ENCODE assay signal across 18 cellular contexts in genomic region chr2:156841321-156841720, GRCh38.
A peak's percentile ranks its signal among the peaks of the same experiment; 100 is the strongest.
DNase-seq lines count a peak whose midpoint lies in the region; ATAC-seq, FAIRE-seq and TF ChIP-seq lines count a peak whose summit lies in the region.
"Had no signal": no experiment of that assay in that cellular context is flagged by ENCODE, and none has a peak within 500 bp of the region (broad histone marks: within the 10 kb centered on the region; RNA-seq: fewer than 3 reads in every experiment).

No MANE protein-coding gene starts in this region.

- no peaks in the 10 kb centered on the region for H3K36me3 ChIP-seq in K562 (ENCODE audit: control insufficient read depth, insufficient read depth, low read length)
- H3K36me3 ChIP-seq: esophagus muscularis mucosa, gastrocnemius medialis, upper lobe of left lung had no signal

- CTCF ChIA-PET in K562 (lab: Yijun Ruan, JAX; ENCODE audit: low intra/inter-chr PET ratio): no interaction called here

- WGBS in K562 (ENCODE audit: insufficient coverage, low coverage, missing lambda C conversion rate): 6% methylated on average over 3 of the region's 3 CpGs

- BruUV-seq in K562 (replicated peaks; lab: Mats Ljungman, UMichigan): no TSS peak

- no peaks in the 10 kb centered on the region for H3K9me1 ChIP-seq in K562 (ENCODE audit: control insufficient read depth, insufficient read depth, low read length)

- intact Hi-C loops in K562 (cut with micrococcal nuclease) (no loop called here), Right ventricle myocardium superior (cut with DNase I) (no loop called here)

- DNase-seq in DMS53 (lab: John Stamatoyannopoulos, UW) (peak; percentile 20), DMS53 treated with DMSO at 0.1 percent for 48 hours (lab: John Stamatoyannopoulos, UW; ENCODE audit: unreplicated experiment) (no peak), K562 (ENCODE audit: extremely low read depth in 1 of 4, low spot score in 3 of 4) (no peak), Right ventricle myocardium superior (no peak), hippocampal formation (lab: John Stamatoyannopoulos, UW) (no peak), kidney glomerular epithelial cell (lab: John Stamatoyannopoulos, UW) (no peak)
- DNase-seq: activated CD8-positive, alpha-beta memory T cell treated with anti-CD3 and anti-CD28 coated beads for 24 hours; activated naive CD8-positive, alpha-beta T cell treated with anti-CD3 and anti-CD28 coated beads, Interleukin-2, amount 10 ng/mL, durations not matched to agents 7 days and 5 days; effector memory CD4-positive, alpha-beta T cell; gastrocnemius medialis; NCI-H2107; NCI-H510A; upper lobe of left lung had no signal

- H3K79me2 ChIP-seq in K562 (ENCODE audit: control insufficient read depth, insufficient read depth, low read length): no peaks in the 10 kb centered on the region

- POLR2A ChIA-PET in K562 (lab: Yijun Ruan, JAX): no interaction called here

- no peaks in the 10 kb centered on the region for H3K27me3 ChIP-seq in K562 (ENCODE audit: control insufficient read depth in 2 of 2, insufficient read depth in 2 of 2, low read length in 2 of 2)
- H3K27me3 ChIP-seq: esophagus muscularis mucosa, gastrocnemius medialis, upper lobe of left lung had no signal

- in situ Hi-C loops in K562 (cut with MboI): no loop called here

- no peak for TF ChIP-seq CTCF in K562 (IDR thresholded peaks at IDR 0.05 in 2 of 3, conservative IDR thresholded peaks at IDR 0.05 in 1 of 3; ENCODE audit: insufficient read depth in 2 of 3, low read depth in 1 of 3, low read length in 3 of 3)

- peak; percentile 74 for ATAC-seq in GM21723 (IDR thresholded peaks at IDR 0.05; ENCODE audit: unreplicated experiment)
- peak; percentile 65 for ATAC-seq in HG03442 (IDR thresholded peaks at IDR 0.05; ENCODE audit: unreplicated experiment)
- ATAC-seq in K562: no peak
- ATAC-seq in Right ventricle myocardium superior (ENCODE audit: poor library complexity): no peak
- ATAC-seq: gastrocnemius medialis, HCT116 had no signal

- 0 out of 2 replicates have a peak overlapping the region, but pooled peaks have one; percentile 3 for H3K4me2 ChIP-seq in K562 (ENCODE audit: insufficient read depth, low read length)

- H3K4me3 ChIP-seq in K562: no peak overlapping the region
- H3K4me3 ChIP-seq: esophagus muscularis mucosa, gastrocnemius medialis, upper lobe of left lung had no signal

- no peak overlapping the region for H3K27ac ChIP-seq in K562 (ENCODE audit: extremely low read depth, low read depth, low read length)
- H3K27ac ChIP-seq: 22Rv1, esophagus muscularis mucosa, gastrocnemius medialis, upper lobe of left lung had no signal

- H3K4me1 ChIP-seq in K562 (replicated peaks in 1 of 2; ENCODE audit: control insufficient read depth in 2 of 2, insufficient read depth in 2 of 2, low read length in 2 of 2): no peaks in the 10 kb centered on the region
- H3K4me1 ChIP-seq: esophagus muscularis mucosa, gastrocnemius medialis, upper lobe of left lung had no signal

- no peaks in the 10 kb centered on the region; the same call in 1 of the 2 replicates for H3K9me3 ChIP-seq in K562 (replicated peaks; ENCODE audit: control insufficient read depth, insufficient read depth, low read depth, low read length)
- H3K9me3 ChIP-seq: esophagus muscularis mucosa, gastrocnemius medialis, upper lobe of left lung had no signal

- H4K20me1 ChIP-seq in K562 (replicated peaks; ENCODE audit: control insufficient read depth, insufficient read depth, low read length): no peaks in the 10 kb centered on the region

- H3K9ac ChIP-seq in K562 (ENCODE audit: insufficient read depth in 1 of 2, low read depth in 2 of 2, low read length in 2 of 2): no peak overlapping the region

- no peak for TF ChIP-seq RAD21 in K562 (CRISPR knock-in tag; conservative IDR thresholded peaks at IDR 0.05 in 1 of 2, IDR thresholded peaks at IDR 0.05 in 1 of 2)

- H2AFZ ChIP-seq in K562 (ENCODE audit: low read depth, low read length): no peak overlapping the region

- TF ChIP-seq EP300 in K562 (IDR thresholded peaks at IDR 0.05; ENCODE audit: low read length): no peak

- TF ChIP-seq POLR2A in K562 (conservative IDR thresholded peaks at IDR 0.05): no peak

- FAIRE-seq in K562 (lab: Jason Lieb, UNC): no peak

TF ChIP-seq in K562, 482 proteins besides CTCF, POLR2A, EP300 and RAD21 (continues in another document):
- no peak for TF ChIP-seq HNRNPH1 (optimal IDR thresholded peaks at IDR 0.05; ENCODE audit: low read depth, low read length)
- no peak for TF ChIP-seq PHB (CRISPR knock-in tag; IDR thresholded peaks at IDR 0.05)
- TF ChIP-seq ATF7 (IDR thresholded peaks at IDR 0.05): no peak
- TF ChIP-seq HDAC3 (IDR thresholded peaks at IDR 0.05; ENCODE audit: borderline replicate concordance, partially characterized antibody): no peak
- no peak for TF ChIP-seq ZNF318 (IDR thresholded peaks at IDR 0.05; ENCODE audit: borderline replicate concordance in 1 of 2, low read depth in 1 of 2)
- TF ChIP-seq ZNF57 (CRISPR knock-in tag; IDR thresholded peaks at IDR 0.05): no peak
- TF ChIP-seq VEZF1 (CRISPR knock-in tag; IDR thresholded peaks at IDR 0.05): no peak
- no peak for TF ChIP-seq RFX5 (IDR thresholded peaks at IDR 0.05; ENCODE audit: low read depth, low read length)
- TF ChIP-seq ELF1 (tag; IDR thresholded peaks at IDR 0.05): no peak
- no peak for TF ChIP-seq ZEB2 (IDR thresholded peaks at IDR 0.05)
- TF ChIP-seq YBX1 (IDR thresholded peaks at IDR 0.05): no peak
- no peak for TF ChIP-seq ZNF263 (CRISPR knock-in tag; IDR thresholded peaks at IDR 0.05; ENCODE audit: borderline replicate concordance)
- TF ChIP-seq RNF2 (IDR thresholded peaks at IDR 0.05): no peak
- TF ChIP-seq SETDB1 (IDR thresholded peaks at IDR 0.05; ENCODE audit: low read length): no peak
- TF ChIP-seq TRIM28 (IDR thresholded peaks at IDR 0.05): no peak
- no peak for TF ChIP-seq POLR2B (IDR thresholded peaks at IDR 0.05; ENCODE audit: low read depth, partially characterized antibody)

Comparison
In these comparisons a context has a peak if more than half of its experiments do, and no peak if none do; other contexts are left out.
1. ATAC-seq: peak in GM21723 (single experiment) and HG03442 (single experiment); none in K562 (single experiment) and Right ventricle myocardium superior (single experiment).